In the genomic region with DNA sequence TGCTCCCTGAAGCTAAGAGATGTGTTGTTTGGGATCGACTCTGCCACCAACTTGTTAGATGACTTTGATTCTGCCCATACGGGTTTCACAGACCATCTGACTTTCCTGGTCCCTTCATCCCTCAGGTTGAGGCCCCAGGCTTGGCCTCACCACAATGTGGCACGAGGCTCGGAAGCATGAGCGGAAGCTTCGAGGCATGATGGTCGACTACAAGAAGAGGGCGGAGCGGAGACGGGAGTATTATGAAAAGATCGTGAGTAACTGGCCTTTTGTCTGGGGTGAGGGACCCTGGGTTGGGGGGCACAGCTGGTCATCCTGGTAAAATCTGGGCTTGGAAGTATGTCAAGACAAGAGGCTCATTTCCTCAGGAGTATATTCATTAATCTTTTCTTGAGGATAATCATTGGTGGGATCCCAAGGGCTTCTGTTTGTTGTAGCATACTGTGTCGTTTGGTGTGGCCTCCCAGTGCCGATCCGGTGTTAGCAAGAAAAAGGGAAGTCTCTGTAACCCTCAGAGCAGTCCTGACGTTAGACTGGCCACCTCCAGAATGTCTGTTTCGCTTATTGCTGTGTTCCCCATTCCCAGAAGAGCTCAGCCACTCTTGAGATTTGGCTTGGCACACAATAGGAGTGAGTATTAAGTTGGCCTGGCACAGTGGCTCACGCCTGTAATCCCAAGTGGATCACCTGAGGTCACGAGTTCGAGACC, we compare ENCODE assay signal across 9 cellular contexts. TPM values are rescaled to one million over a fixed set of nuclear protein-coding genes. Genes with fewer than 3 reads are reported as not detected.
DNase-seq lines count a peak whose midpoint lies in the region; ATAC-seq and TF ChIP-seq lines count a peak whose summit lies in the region.
"Had no signal": no experiment of that assay in that cellular context is flagged by ENCODE, and none has a peak within 500 bp of the region (broad histone marks: within the 10 kb centered on the region; RNA-seq: fewer than 3 reads in every experiment).

No MANE protein-coding gene starts in this region.

- peaks cover 26% of the 10 kb centered on the region for H3K79me2 ChIP-seq in mesendoderm (ENCODE audit: control insufficient read depth, insufficient read depth, low read length)

- H3K27me3 ChIP-seq in adrenal gland: no peaks in the 10 kb centered on the region
- no peaks in the 10 kb centered on the region for H3K27me3 ChIP-seq in mesendoderm (ENCODE audit: insufficient read depth, low read length, poor library complexity)
- H3K27me3 ChIP-seq: uterus had no signal

- no peak overlapping the region for H3K56ac ChIP-seq in mesendoderm (ENCODE audit: low read length)

- H3K27ac Mint-ChIP-seq in stimulated activated naive CD8-positive, alpha-beta T cell treated with anti-CD3 and anti-CD28 coated beads, Interleukin-15, Interleukin-2, amounts not matched to agents 100 ng/mL and 50 ng/mL, for 24 hours: peak overlapping the region; percentile 91

- intact Hi-C loops in adrenal gland (cut with DNase I): no loop called here

- H3K4me3 Mint-ChIP-seq in stimulated activated naive CD8-positive, alpha-beta T cell treated with anti-CD3 and anti-CD28 coated beads, Interleukin-15, Interleukin-2, amounts not matched to agents 100 ng/mL and 50 ng/mL, for 24 hours: peak overlapping the region; percentile 92

- H3K4me3 ChIP-seq in adrenal gland (peak overlapping the region in 1 of 4 donors; percentile 70), mesendoderm (ENCODE audit: low read length) (no peak overlapping the region)

- no peak overlapping the region for H3K23ac ChIP-seq in mesendoderm (ENCODE audit: low read length)

- H4K5ac ChIP-seq in mesendoderm (ENCODE audit: low read length): no peak overlapping the region

- no peak overlapping the region for H3K18ac ChIP-seq in mesendoderm (ENCODE audit: low read length)

- H3K9ac ChIP-seq in mesendoderm (ENCODE audit: low read length): peak overlapping the region; percentile 99

- H3K9me3 ChIP-seq in adrenal gland (replicated peaks in 1 of 3): no peaks in the 10 kb centered on the region
- H3K9me3 ChIP-seq: uterus had no signal

- H2AK5ac ChIP-seq in mesendoderm (ENCODE audit: low read length): no peak overlapping the region

- H2BK5ac ChIP-seq in mesendoderm (ENCODE audit: low read length): no peak overlapping the region

- WGBS in adrenal gland, 4 donors: 68 to 75% (median 72%) methylated on average over 16 to 19 of the region's 19 CpGs
- no CpG with 5 or more reads among the region's 19 CpGs for WGBS in mesendoderm (ENCODE audit: extremely low coverage, insufficient coverage, low lambda C conversion rate)

- H3K4ac ChIP-seq in mesendoderm (ENCODE audit: low read depth, low read length): no peak overlapping the region

- peaks cover 21% of the 10 kb centered on the region for H3K79me1 ChIP-seq in mesendoderm (ENCODE audit: low read length)

- H3K9me3 Mint-ChIP-seq in stimulated activated naive CD8-positive, alpha-beta T cell treated with anti-CD3 and anti-CD28 coated beads, Interleukin-15, Interleukin-2, amounts not matched to agents 100 ng/mL and 50 ng/mL, for 24 hours: no peaks in the 10 kb centered on the region

- H3K36me3 ChIP-seq in adrenal gland (replicated peaks in 1 of 2) (peaks cover 0 to 62% of the 10 kb centered on the region in 2 donors), mesendoderm (ENCODE audit: control insufficient read depth, insufficient read depth, low read length) (peaks cover 6% of the 10 kb centered on the region)
- H3K36me3 ChIP-seq: uterus had no signal

- H4K8ac ChIP-seq in mesendoderm (ENCODE audit: low read depth, low read length): no peak overlapping the region

- H2BK15ac ChIP-seq in mesendoderm (replicated peaks; ENCODE audit: low read depth): no peak overlapping the region

- no peak for ATAC-seq in stimulated activated naive CD8-positive, alpha-beta T cell treated with anti-CD3 and anti-CD28 coated beads, Interleukin-15, Interleukin-2, amounts not matched to agents 100 U/mL and 50 U/mL, for 24 hours
- no peak for ATAC-seq in GM19397 (IDR thresholded peaks at IDR 0.05; ENCODE audit: unreplicated experiment)

- no peak overlapping the region for H2BK120ac ChIP-seq in mesendoderm (ENCODE audit: low read depth, low read length)

- peak overlapping the region in 3 of 5 donors; percentile 96 to 98 (median 97) for H3K27ac ChIP-seq in adrenal gland
- no peak overlapping the region for H3K27ac ChIP-seq in mesendoderm (ENCODE audit: low read depth, low read length)

- H3K36me3 Mint-ChIP-seq in stimulated activated naive CD8-positive, alpha-beta T cell treated with anti-CD3 and anti-CD28 coated beads, Interleukin-15, Interleukin-2, amounts not matched to agents 100 ng/mL and 50 ng/mL, for 24 hours (ENCODE audit: low read depth): peaks cover 47% of the 10 kb centered on the region

- no peak for DNase-seq in stimulated activated naive CD8-positive, alpha-beta T cell treated with anti-CD3 and anti-CD28 coated beads, Interleukin-15, Interleukin-2, amounts not matched to agents 100 U/mL and 50 U/mL, for 24 hours
- DNase-seq in adrenal gland (peak in 1 of 7 donors; percentile 38), mesendoderm (no peak), activated gamma-delta T cell (lab: John Stamatoyannopoulos, UW) (no peak), NCI-H446 (lab: John Stamatoyannopoulos, UW) (no peak)
- DNase-seq in stimulated activated CD4-positive, alpha-beta T cell treated with anti-CD3 and anti-CD28 coated beads, Interleukin-15, amount 100 ng/mL, for 24 hours: no peak

- no peak for TF ChIP-seq POLR2A in adrenal gland (IDR thresholded peaks at IDR 0.05)

- no peaks in the 10 kb centered on the region for H3K27me3 Mint-ChIP-seq in stimulated activated naive CD8-positive, alpha-beta T cell treated with anti-CD3 and anti-CD28 coated beads, Interleukin-15, Interleukin-2, amounts not matched to agents 100 ng/mL and 50 ng/mL, for 24 hours

- TF ChIP-seq CTCF in adrenal gland (IDR thresholded peaks at IDR 0.05): no peak

- peak overlapping the region; percentile 97 for H3K4me2 ChIP-seq in mesendoderm (ENCODE audit: low read length)

- H3K4me1 Mint-ChIP-seq in stimulated activated naive CD8-positive, alpha-beta T cell treated with anti-CD3 and anti-CD28 coated beads, Interleukin-15, Interleukin-2, amounts not matched to agents 100 ng/mL and 50 ng/mL, for 24 hours (ENCODE audit: low read depth): peaks cover 36% of the 10 kb centered on the region

- H3K4me1 ChIP-seq in adrenal gland (replicated peaks in 1 of 2) (peaks cover 8 to 33% of the 10 kb centered on the region in 2 donors), mesendoderm (ENCODE audit: control insufficient read depth, low read depth, low read length) (no peaks in the 10 kb centered on the region)

RNA-seq across cellular contexts. Expression of a gene that starts 1.4 kb away (rescaled TPM):
- total RNA-seq in adrenal gland: 100 to 1,000 TPM in 1 of 8 donors, 10 to 100 TPM in 7; 22.6 to 137 (median 64.7) TPM
- polyA plus RNA-seq in adrenal gland: 100 to 1,000 TPM in 2 of 3 donors, 10 to 100 TPM in 1; 39.8 to 730 (median 246) TPM
- 29.1 TPM for polyA plus RNA-seq in mesendoderm (2013, experiment 1 of 2)
- 31.1 TPM for polyA plus RNA-seq in mesendoderm (2013, experiment 2 of 2)

RNA-seq across cellular contexts. Expression of a gene that starts 36.1 kb away (rescaled TPM):
- 1 to 10 TPM in 2 of 8 donors, under 1 TPM in 5, not detected in 1; 0.55 to 1.3 (median 0.70) TPM for total RNA-seq in adrenal gland
- 10 to 100 TPM in 1 of 3 donors, 1 to 10 TPM in 1, not detected in 1; 2.5 to 13.2 TPM for polyA plus RNA-seq in adrenal gland
- 5.4 TPM for polyA plus RNA-seq in mesendoderm (2013, experiment 1 of 2)
- polyA plus RNA-seq in mesendoderm (2013, experiment 2 of 2): 5.6 TPM

RNA-seq across cellular contexts. Expression of a gene that starts 38.8 kb away (rescaled TPM):
- total RNA-seq in adrenal gland: 10 to 100 TPM in 6 of 8 donors, 1 to 10 TPM in 2; 4.0 to 22.0 (median 14.5) TPM
- polyA plus RNA-seq in adrenal gland: 10 to 100 TPM; 11.3 to 29.0 (median 23.9) TPM
- polyA plus RNA-seq in mesendoderm (2013, experiment 1 of 2): 31.9 TPM
- polyA plus RNA-seq in mesendoderm (2013, experiment 2 of 2): 35.0 TPM

RNA-seq across cellular contexts. Expression of a gene that starts 38.9 kb away (rescaled TPM):
- 10 to 100 TPM in 7 of 8 donors, 1 to 10 TPM in 1; 6.5 to 39.1 (median 13.0) TPM for total RNA-seq in adrenal gland
- 10 to 100 TPM in 2 of 3 donors, 1 to 10 TPM in 1; 3.9 to 17.7 (median 12.4) TPM for polyA plus RNA-seq in adrenal gland
- polyA plus RNA-seq in mesendoderm (2013, experiment 1 of 2): 4.8 TPM
- 4.7 TPM for polyA plus RNA-seq in mesendoderm (2013, experiment 2 of 2)

RNA-seq across cellular contexts. Expression of a gene that starts 52.8 kb away (rescaled TPM):
- total RNA-seq in adrenal gland: 10 to 100 TPM; 39.6 to 86.7 (median 55.7) TPM
- 100 to 1,000 TPM in 1 of 3 donors, 10 to 100 TPM in 2; 16.4 to 244 (median 45.4) TPM for polyA plus RNA-seq in adrenal gland
- polyA plus RNA-seq in mesendoderm (2013, experiment 1 of 2): 10.0 TPM
- polyA plus RNA-seq in mesendoderm (2013, experiment 2 of 2): 10.7 TPM
